In the genomic region with DNA sequence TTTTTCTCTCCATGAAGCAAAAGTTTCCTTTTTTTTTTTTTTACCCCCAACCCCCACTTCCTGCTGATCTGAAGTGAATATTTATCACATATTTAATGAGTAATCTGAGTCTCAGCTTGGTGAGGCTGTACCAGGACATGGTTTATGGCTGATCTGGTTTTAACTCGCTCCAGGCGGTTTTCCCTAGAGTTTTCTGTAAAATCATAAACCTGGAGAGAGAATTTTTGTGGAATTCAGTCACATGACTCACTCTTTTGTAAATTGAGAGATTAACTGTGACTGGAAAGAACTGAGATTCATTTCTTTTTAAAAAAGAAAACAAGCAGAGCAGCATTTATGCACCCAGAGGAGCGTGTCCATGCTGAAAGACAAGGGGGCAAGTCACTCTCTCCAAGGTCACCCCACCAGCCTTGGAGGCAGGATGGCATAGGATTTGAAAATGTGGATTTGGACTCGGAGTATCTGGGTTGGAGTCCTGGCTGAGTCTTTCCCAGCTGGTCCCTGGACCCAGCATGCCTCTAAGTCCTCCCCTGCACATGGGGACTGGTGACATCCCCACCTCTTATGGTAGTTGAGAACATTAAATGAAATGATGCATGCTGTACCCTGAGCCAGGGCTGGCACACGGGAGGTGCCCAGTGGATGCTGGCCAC, we compare ENCODE assay signal across 10 cellular contexts.
DNase-seq lines count a peak whose midpoint lies in the region; ATAC-seq, FAIRE-seq and TF ChIP-seq lines count a peak whose summit lies in the region.
"Had no signal": no experiment of that assay in that cellular context is flagged by ENCODE, and none has a peak within 500 bp of the region (broad histone marks: within the 10 kb centered on the region; RNA-seq: fewer than 3 reads in every experiment).

No MANE protein-coding gene starts in this region.

- no peak for TF ChIP-seq EP300 in K562 (IDR thresholded peaks at IDR 0.05; ENCODE audit: low read length)
- no peak for TF ChIP-seq EP300 in transverse colon (IDR thresholded peaks at IDR 0.05; ENCODE audit: low read depth)

- H3K9me3 ChIP-seq in K562 (replicated peaks; ENCODE audit: control insufficient read depth, insufficient read depth, low read depth, low read length) = no peaks in the 10 kb centered on the region
- no peaks in the 10 kb centered on the region for H3K9me3 ChIP-seq in transverse colon

- H3K4me1 ChIP-seq in K562 (replicated peaks in 1 of 2; ENCODE audit: control insufficient read depth in 2 of 2, insufficient read depth in 2 of 2, low read length in 2 of 2) (no peaks in the 10 kb centered on the region), transverse colon (peaks cover 3 to 28% (median 10%) of the 10 kb centered on the region in 4 donors)

- no peaks in the 10 kb centered on the region for H3K9me1 ChIP-seq in K562 (ENCODE audit: control insufficient read depth, insufficient read depth, low read length)

- H4K20me1 ChIP-seq in K562 (replicated peaks; ENCODE audit: control insufficient read depth, insufficient read depth, low read length) = no peaks in the 10 kb centered on the region; the same call in 1 of the 2 replicates

- POLR2A ChIA-PET in K562 (lab: Yijun Ruan, JAX) = interaction anchor here (1.4 kb wide), 1 partner anchor 9 kb away, joined by 4 read pairs; no protein-coding TSS in a partner anchor

- H3K79me2 ChIP-seq in K562 (ENCODE audit: control insufficient read depth, insufficient read depth, low read length) = no peaks in the 10 kb centered on the region

- no peak for FAIRE-seq in K562 (lab: Jason Lieb, UNC)

- no peak for TF ChIP-seq POLR2A in K562 (conservative IDR thresholded peaks at IDR 0.05)
- TF ChIP-seq POLR2A in transverse colon (IDR thresholded peaks at IDR 0.05) = no peak

- H3K9ac ChIP-seq in K562 (ENCODE audit: insufficient read depth in 1 of 2, low read depth in 2 of 2, low read length in 2 of 2) = no peak overlapping the region

- H3K27me3 ChIP-seq in K562 (ENCODE audit: control insufficient read depth in 2 of 2, insufficient read depth in 2 of 2, low read length in 2 of 2) (no peaks in the 10 kb centered on the region), transverse colon (no peaks in the 10 kb centered on the region)

- in situ Hi-C loops in K562 (cut with MboI) = no loop called here
- in situ Hi-C loops in transverse colon (cut with MboI; ENCODE audit: low pct_ligation_motif_present in 1 of 4, low pct_unique_long_range_greater_than_20kb in 1 of 4, low sequenced_read_pairs in 3 of 4) = no loop called here
- in situ Hi-C loops in GM13976 (cut with MboI; ENCODE audit: low sequenced_read_pairs, unreplicated experiment) = no loop called here

- H2AFZ ChIP-seq in K562 (ENCODE audit: low read depth, low read length) = no peak overlapping the region

- no peak overlapping the region for H3K4me3 ChIP-seq in K562
- no peak overlapping the region for H3K4me3 ChIP-seq in transverse colon

- peak; percentile 49 for DNase-seq in HK-2 (ENCODE audit: unreplicated experiment)
- DNase-seq in K562 (ENCODE audit: extremely low read depth in 1 of 4, low spot score in 3 of 4) = no peak
- DNase-seq in kidney glomerular epithelial cell (lab: John Stamatoyannopoulos, UW) = peak; percentile 91
- peak; percentile 27 for DNase-seq in transverse colon
- no peak for DNase-seq in GM13976 (ENCODE audit: low spot score)
- DNase-seq: activated gamma-delta T cell treated with Interleukin-2 at 50 U/mL for 16 hours; NCI-H187 treated with DMSO at 0.1 percent for 48 hours; stimulated activated CD4-positive, alpha-beta T cell treated with anti-CD3 and anti-CD28 coated beads, Interleukin-1b, Interleukin-23, amount 100 ng/mL, for 48 hours had no signal

- intact Hi-C loops in K562 (cut with micrococcal nuclease) = no loop called here
- intact Hi-C loops in transverse colon (cut with DNase I; ENCODE audit: low total_unique reads) = no loop called here

- 26% methylated on average over 5 of the region's 5 CpGs for WGBS in K562 (ENCODE audit: insufficient coverage, low coverage, missing lambda C conversion rate)
- 43 to 50% methylated on average over 3 to 5 of the region's 5 CpGs for WGBS in transverse colon (ENCODE audit: low coverage in 1 of 2), 2 donors

- no peak overlapping the region for H3K4me2 ChIP-seq in K562 (ENCODE audit: insufficient read depth, low read length)

- BruUV-seq in K562 (replicated peaks; lab: Mats Ljungman, UMichigan) = no TSS peak

- TF ChIP-seq RAD21 in K562 (CRISPR knock-in tag; conservative IDR thresholded peaks at IDR 0.05 in 1 of 2, IDR thresholded peaks at IDR 0.05 in 1 of 2) = no peak

- TF ChIP-seq CTCF in K562 (IDR thresholded peaks at IDR 0.05 in 2 of 3, conservative IDR thresholded peaks at IDR 0.05 in 1 of 3; ENCODE audit: insufficient read depth in 2 of 3, low read depth in 1 of 3, low read length in 3 of 3) (no peak), transverse colon (IDR thresholded peaks at IDR 0.05) (no peak), GM13976 (IDR thresholded peaks at IDR 0.05; ENCODE audit: borderline replicate concordance, control extremely low read depth, extremely low read depth, insufficient read depth, missing control alignments) (no peak)

- ATAC-seq in K562 = no peak
- no peak for ATAC-seq in GM21360 (IDR thresholded peaks at IDR 0.05; ENCODE audit: unreplicated experiment)
- ATAC-seq in HG03025 (IDR thresholded peaks at IDR 0.05; ENCODE audit: low FRiP score, unreplicated experiment) = no peak

- CTCF ChIA-PET in K562 (lab: Yijun Ruan, JAX; ENCODE audit: low intra/inter-chr PET ratio) = no interaction called here

- H3K27ac ChIP-seq in K562 (ENCODE audit: extremely low read depth, low read depth, low read length) = no peak overlapping the region
- peak overlapping the region in 1 of 4 donors; percentile 0 for H3K27ac ChIP-seq in transverse colon

- H3K36me3 ChIP-seq in K562 (ENCODE audit: control insufficient read depth, insufficient read depth, low read length) (no peaks in the 10 kb centered on the region), transverse colon (no peaks in the 10 kb centered on the region)

TF ChIP-seq in K562, 482 proteins besides CTCF, POLR2A, EP300 and RAD21:
- TF ChIP-seq, protein P1, sequence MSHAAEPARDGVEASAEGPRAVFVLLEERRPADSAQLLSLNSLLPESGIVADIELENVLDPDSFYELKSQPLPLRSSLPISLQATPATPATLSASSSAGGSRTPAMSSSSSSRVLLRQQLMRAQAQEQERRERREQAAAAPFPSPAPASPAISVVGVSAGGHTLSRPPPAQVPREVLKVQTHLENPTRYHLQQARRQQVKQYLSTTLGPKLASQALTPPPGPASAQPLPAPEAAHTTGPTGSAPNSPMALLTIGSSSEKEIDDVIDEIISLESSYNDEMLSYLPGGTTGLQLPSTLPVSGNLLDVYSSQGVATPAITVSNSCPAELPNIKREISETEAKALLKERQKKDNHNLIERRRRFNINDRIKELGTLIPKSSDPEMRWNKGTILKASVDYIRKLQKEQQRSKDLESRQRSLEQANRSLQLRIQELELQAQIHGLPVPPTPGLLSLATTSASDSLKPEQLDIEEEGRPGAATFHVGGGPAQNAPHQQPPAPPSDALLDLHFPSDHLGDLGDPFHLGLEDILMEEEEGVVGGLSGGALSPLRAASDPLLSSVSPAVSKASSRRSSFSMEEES (CRISPR knock-in tag; IDR thresholded peaks at IDR 0.05) = peak; percentile 74
- TF ChIP-seq, protein P2, sequence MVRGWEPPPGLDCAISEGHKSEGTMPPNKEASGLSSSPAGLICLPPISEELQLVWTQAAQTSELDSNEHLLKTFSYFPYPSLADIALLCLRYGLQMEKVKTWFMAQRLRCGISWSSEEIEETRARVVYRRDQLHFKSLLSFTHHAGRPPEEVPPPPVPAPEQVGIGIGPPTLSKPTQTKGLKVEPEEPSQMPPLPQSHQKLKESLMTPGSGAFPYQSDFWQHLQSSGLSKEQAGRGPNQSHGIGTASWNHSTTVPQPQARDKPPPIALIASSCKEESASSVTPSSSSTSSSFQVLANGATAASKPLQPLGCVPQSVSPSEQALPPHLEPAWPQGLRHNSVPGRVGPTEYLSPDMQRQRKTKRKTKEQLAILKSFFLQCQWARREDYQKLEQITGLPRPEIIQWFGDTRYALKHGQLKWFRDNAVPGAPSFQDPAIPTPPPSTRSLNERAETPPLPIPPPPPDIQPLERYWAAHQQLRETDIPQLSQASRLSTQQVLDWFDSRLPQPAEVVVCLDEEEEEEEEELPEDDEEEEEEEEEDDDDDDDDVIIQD (CRISPR knock-in tag; IDR thresholded peaks at IDR 0.05) = no peak
- TF ChIP-seq ZNF696 (CRISPR knock-in tag; conservative IDR thresholded peaks at IDR 0.05) = no peak

Comparison
In these comparisons a context has a peak if more than half of its experiments do, and no peak if none do; other contexts are left out.
1. DNase-seq: peak in HK-2 (single experiment), kidney glomerular epithelial cell (single experiment) and transverse colon (single experiment); none in K562 (0 of 4) and GM13976 (single experiment).